Comparison of ENCODE assay signal across 8 cellular contexts in the genomic region with DNA sequence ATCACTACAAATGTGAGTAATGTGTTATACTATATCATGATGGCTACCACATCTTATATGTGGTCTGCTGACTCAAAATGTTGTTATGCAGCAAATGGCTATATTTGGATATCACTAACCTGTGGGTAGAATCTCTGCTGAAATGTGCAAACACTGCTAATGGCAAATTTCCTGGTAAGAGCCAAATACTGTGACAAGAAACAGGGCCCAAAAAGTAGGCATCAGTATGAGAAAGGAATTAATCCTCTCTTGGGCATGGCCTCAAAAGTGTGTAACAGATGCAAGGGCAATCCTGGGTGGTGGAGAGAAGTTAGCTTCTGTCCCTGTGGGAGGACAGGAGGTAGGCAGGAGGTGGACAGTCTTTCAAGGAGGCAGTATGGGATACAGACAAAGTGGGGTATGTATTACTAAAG. TPM values are rescaled to one million over a fixed set of nuclear protein-coding genes. Genes with fewer than 3 reads are reported as not detected.
A peak's percentile ranks its signal among the peaks of the same experiment; 100 is the strongest.
DNase-seq lines count a peak whose midpoint lies in the region; ATAC-seq, FAIRE-seq and TF ChIP-seq lines count a peak whose summit lies in the region.

No MANE protein-coding gene starts in this region.

- H3K9me3 Mint-ChIP-seq in activated naive CD4-positive, alpha-beta T cell treated with anti-CD3 and anti-CD28 coated beads, Interleukin-2, amount 50 U/mL, for 24 hours: no peaks in the 10 kb centered on the region
- H3K9me3 Mint-ChIP-seq in activated naive CD4-positive, alpha-beta T cell treated with anti-CD3 and anti-CD28 coated beads, Interleukin-2, amount 10 ng/mL, durations not matched to agents 7 days and 5 days: no peaks in the 10 kb centered on the region
- no peaks in the 10 kb centered on the region for H3K9me3 Mint-ChIP-seq in activated T-helper 2 cell treated with anti-CD3 and anti-CD28 coated beads, Interferon-gamma antibody, Interleukin-2, Interleukin-4, amounts not matched to agents 10 μg/mL and 5 μg/mL and 100 μg/mL, durations not matched to agents 14 hours and 24 hours and 36 hours
- H3K9me3 Mint-ChIP-seq in stimulated activated naive CD8-positive, alpha-beta T cell treated with anti-CD3 and anti-CD28 coated beads, Interleukin-15, amount 100 ng/mL, for 72 hours: no peaks in the 10 kb centered on the region
- H3K9me3 Mint-ChIP-seq in T-cell: no peaks in the 10 kb centered on the region

- H3K9me3 ChIP-seq in pancreas: no peaks in the 10 kb centered on the region

- no peak for TF ChIP-seq CTCF in pancreas (IDR thresholded peaks at IDR 0.05)

- CTCF ChIA-PET in activated naive CD4-positive, alpha-beta T cell treated with anti-CD3 and anti-CD28 coated beads, Interleukin-2, amount 10 ng/mL, durations not matched to agents 7 days and 5 days (lab: Charles Lee): no interaction called here
- CTCF ChIA-PET in T-cell (lab: Charles Lee): no interaction called here

- no peak overlapping the region for H3K4me3 Mint-ChIP-seq in activated naive CD4-positive, alpha-beta T cell treated with anti-CD3 and anti-CD28 coated beads, Interleukin-2, amount 50 U/mL, for 24 hours
- no peak overlapping the region for H3K4me3 Mint-ChIP-seq in activated naive CD4-positive, alpha-beta T cell treated with anti-CD3 and anti-CD28 coated beads, Interleukin-2, amount 10 ng/mL, durations not matched to agents 7 days and 5 days
- H3K4me3 Mint-ChIP-seq in activated T-helper 2 cell treated with anti-CD3 and anti-CD28 coated beads, Interferon-gamma antibody, Interleukin-2, Interleukin-4, amounts not matched to agents 10 μg/mL and 5 μg/mL and 100 μg/mL, durations not matched to agents 14 hours and 24 hours and 36 hours (ENCODE audit: low read depth): peak overlapping the region; percentile 34
- H3K4me3 Mint-ChIP-seq in stimulated activated naive CD8-positive, alpha-beta T cell treated with anti-CD3 and anti-CD28 coated beads, Interleukin-15, amount 100 ng/mL, for 72 hours: peak overlapping the region in 1 of 2 donors; percentile 30
- H3K4me3 Mint-ChIP-seq in T-cell: no peak overlapping the region

- no peak overlapping the region for H3K4me3 ChIP-seq in pancreas

- no peak overlapping the region for H3K27ac ChIP-seq in pancreas
- no peak overlapping the region for H3K27ac ChIP-seq in substantia nigra (ENCODE audit: low read depth, low read length, poor library complexity, severe bottlenecking)

- no peaks in the 10 kb centered on the region for H3K36me3 ChIP-seq in pancreas

- ATAC-seq in HG03103 (IDR thresholded peaks at IDR 0.05; ENCODE audit: low read depth, unreplicated experiment) (peak; percentile 80), pancreas (no peak), T-cell (replicated peaks in 1 of 4) (no peak)
- peak; percentile 98 for ATAC-seq in stimulated activated naive CD8-positive, alpha-beta T cell treated with anti-CD3 and anti-CD28 coated beads, Interleukin-15, amount 100 ng/mL, for 72 hours

- intact Hi-C loops in activated T-helper 2 cell treated with anti-CD3 and anti-CD28 coated beads, Interferon-gamma antibody, Interleukin-2, Interleukin-4, amounts not matched to agents 10 μg/mL and 5 μg/mL and 100 μg/mL, durations not matched to agents 14 hours and 24 hours and 36 hours (cut with micrococcal nuclease): loop anchor here (1.0 kb wide), 2 partner anchors 14 to 73 kb away; a partner anchor contains a TSS
- intact Hi-C loops in pancreas (cut with DNase I): no loop called here

- H3K4me1 ChIP-seq in pancreas: peaks cover 0 to 21% (median 7%) of the 10 kb centered on the region in 3 donors

- H3K36me3 Mint-ChIP-seq in activated naive CD4-positive, alpha-beta T cell treated with anti-CD3 and anti-CD28 coated beads, Interleukin-2, amount 50 U/mL, for 24 hours: peaks cover 3% of the 10 kb centered on the region
- peaks cover 12% of the 10 kb centered on the region for H3K36me3 Mint-ChIP-seq in activated naive CD4-positive, alpha-beta T cell treated with anti-CD3 and anti-CD28 coated beads, Interleukin-2, amount 10 ng/mL, durations not matched to agents 7 days and 5 days
- H3K36me3 Mint-ChIP-seq in activated T-helper 2 cell treated with anti-CD3 and anti-CD28 coated beads, Interferon-gamma antibody, Interleukin-2, Interleukin-4, amounts not matched to agents 10 μg/mL and 5 μg/mL and 100 μg/mL, durations not matched to agents 14 hours and 24 hours and 36 hours (ENCODE audit: low read depth): peaks cover 23% of the 10 kb centered on the region
- H3K36me3 Mint-ChIP-seq in T-cell: peaks cover 20% of the 10 kb centered on the region

- FAIRE-seq in pancreas (lab: Jason Lieb, UNC): no peak

- DNase-seq in activated naive CD4-positive, alpha-beta T cell treated with anti-CD3 and anti-CD28 coated beads, Interleukin-2, amount 10 ng/mL, durations not matched to agents 7 days and 5 days: no peak
- no peak for DNase-seq in activated T-helper 2 cell treated with anti-CD3 and anti-CD28 coated beads, Interferon-gamma antibody, Interleukin-2, Interleukin-4, amounts not matched to agents 10 μg/mL and 5 μg/mL and 100 μg/mL, durations not matched to agents 14 hours and 24 hours and 36 hours (ENCODE audit: low spot score)
- peak in 1 of 2 donors; percentile 10 for DNase-seq in stimulated activated naive CD8-positive, alpha-beta T cell treated with anti-CD3 and anti-CD28 coated beads, Interleukin-15, amount 100 ng/mL, for 72 hours
- DNase-seq in pancreas (no peak), substantia nigra (lab: John Stamatoyannopoulos, UW) (no peak), T-cell (no peak)

- H3K27me3 Mint-ChIP-seq in activated naive CD4-positive, alpha-beta T cell treated with anti-CD3 and anti-CD28 coated beads, Interleukin-2, amount 50 U/mL, for 24 hours: no peaks in the 10 kb centered on the region
- H3K27me3 Mint-ChIP-seq in activated naive CD4-positive, alpha-beta T cell treated with anti-CD3 and anti-CD28 coated beads, Interleukin-2, amount 10 ng/mL, durations not matched to agents 7 days and 5 days: no peaks in the 10 kb centered on the region
- H3K27me3 Mint-ChIP-seq in activated T-helper 2 cell treated with anti-CD3 and anti-CD28 coated beads, Interferon-gamma antibody, Interleukin-2, Interleukin-4, amounts not matched to agents 10 μg/mL and 5 μg/mL and 100 μg/mL, durations not matched to agents 14 hours and 24 hours and 36 hours (ENCODE audit: low read depth): no peaks in the 10 kb centered on the region
- H3K27me3 Mint-ChIP-seq in stimulated activated naive CD8-positive, alpha-beta T cell treated with anti-CD3 and anti-CD28 coated beads, Interleukin-15, amount 100 ng/mL, for 72 hours: no peaks in the 10 kb centered on the region
- no peaks in the 10 kb centered on the region for H3K27me3 Mint-ChIP-seq in T-cell

- H3K4me1 Mint-ChIP-seq in activated naive CD4-positive, alpha-beta T cell treated with anti-CD3 and anti-CD28 coated beads, Interleukin-2, amount 50 U/mL, for 24 hours: peaks cover 54% of the 10 kb centered on the region
- peaks cover 20% of the 10 kb centered on the region for H3K4me1 Mint-ChIP-seq in activated naive CD4-positive, alpha-beta T cell treated with anti-CD3 and anti-CD28 coated beads, Interleukin-2, amount 10 ng/mL, durations not matched to agents 7 days and 5 days
- H3K4me1 Mint-ChIP-seq in activated T-helper 2 cell treated with anti-CD3 and anti-CD28 coated beads, Interferon-gamma antibody, Interleukin-2, Interleukin-4, amounts not matched to agents 10 μg/mL and 5 μg/mL and 100 μg/mL, durations not matched to agents 14 hours and 24 hours and 36 hours (ENCODE audit: low read depth): peaks cover 36% of the 10 kb centered on the region
- H3K4me1 Mint-ChIP-seq in stimulated activated naive CD8-positive, alpha-beta T cell treated with anti-CD3 and anti-CD28 coated beads, Interleukin-15, amount 100 ng/mL, for 72 hours: peaks cover 48% of the 10 kb centered on the region
- peaks cover 44 to 55% (median 50%) of the 10 kb centered on the region in 3 donors for H3K4me1 Mint-ChIP-seq in T-cell

- H3K27ac Mint-ChIP-seq in activated naive CD4-positive, alpha-beta T cell treated with anti-CD3 and anti-CD28 coated beads, Interleukin-2, amount 50 U/mL, for 24 hours: peak overlapping the region; percentile 26
- no peak overlapping the region for H3K27ac Mint-ChIP-seq in activated naive CD4-positive, alpha-beta T cell treated with anti-CD3 and anti-CD28 coated beads, Interleukin-2, amount 10 ng/mL, durations not matched to agents 7 days and 5 days
- peak overlapping the region; percentile 86 for H3K27ac Mint-ChIP-seq in activated T-helper 2 cell treated with anti-CD3 and anti-CD28 coated beads, Interferon-gamma antibody, Interleukin-2, Interleukin-4, amounts not matched to agents 10 μg/mL and 5 μg/mL and 100 μg/mL, durations not matched to agents 14 hours and 24 hours and 36 hours
- peak overlapping the region in 1 of 2 donors; percentile 60 for H3K27ac Mint-ChIP-seq in stimulated activated naive CD8-positive, alpha-beta T cell treated with anti-CD3 and anti-CD28 coated beads, Interleukin-15, amount 100 ng/mL, for 72 hours
- no peak overlapping the region for H3K27ac Mint-ChIP-seq in T-cell

- H3K27me3 ChIP-seq in pancreas: no peaks in the 10 kb centered on the region

- POLR2A ChIA-PET in T-cell (lab: Charles Lee): no interaction called here

RNA-seq across cellular contexts. Expression of a gene that starts 13.3 kb away (rescaled TPM):
- total RNA-seq in activated T-helper 2 cell treated with anti-CD3 and anti-CD28 coated beads, Interferon-gamma antibody, Interleukin-2, Interleukin-4, amounts not matched to agents 10 μg/mL and 5 μg/mL and 100 μg/mL, durations not matched to agents 14 hours and 24 hours and 36 hours: 64.0 and 65.9 TPM in 2 replicates
- total RNA-seq in pancreas (10 to 100 TPM; 18.0 to 36.1 (median 24.7) TPM), T-cell (10 to 100 TPM; 49.1 to 57.0 (median 52.9) TPM)
- 10 to 100 TPM in 1 of 2 donors, 1 to 10 TPM in 1; 7.9 to 14.0 TPM for polyA plus RNA-seq in pancreas

RNA-seq across cellular contexts. Expression of a gene that starts 26.8 kb away (rescaled TPM):
- 417 and 424 TPM in 2 replicates for total RNA-seq in activated T-helper 2 cell treated with anti-CD3 and anti-CD28 coated beads, Interferon-gamma antibody, Interleukin-2, Interleukin-4, amounts not matched to agents 10 μg/mL and 5 μg/mL and 100 μg/mL, durations not matched to agents 14 hours and 24 hours and 36 hours
- total RNA-seq in pancreas: 10 to 100 TPM; 36.8 to 74.6 (median 66.2) TPM
- polyA plus RNA-seq in pancreas: 100 to 1,000 TPM in 1 of 2 donors, 10 to 100 TPM in 1; 45.0 to 118 TPM
- total RNA-seq in T-cell: 10 to 100 TPM; 74.4 to 91.3 (median 89.4) TPM

Comparison
In these comparisons a context has a peak if more than half of its experiments do, and no peak if none do; other contexts are left out.
1. H3K27ac Mint-ChIP-seq: peak in activated naive CD4-positive, alpha-beta T cell treated with anti-CD3 and anti-CD28 coated beads, Interleukin-2, amount 50 U/mL, for 24 hours (single experiment) and activated T-helper 2 cell treated with anti-CD3 and anti-CD28 coated beads, Interferon-gamma antibody, Interleukin-2, Interleukin-4, amounts not matched to agents 10 μg/mL and 5 μg/mL and 100 μg/mL, durations not matched to agents 14 hours and 24 hours and 36 hours (single experiment); none in activated naive CD4-positive, alpha-beta T cell treated with anti-CD3 and anti-CD28 coated beads, Interleukin-2, amount 10 ng/mL, durations not matched to agents 7 days and 5 days (single experiment) and T-cell (0 of 2).
2. ATAC-seq: peak in HG03103 (single experiment) and stimulated activated naive CD8-positive, alpha-beta T cell treated with anti-CD3 and anti-CD28 coated beads, Interleukin-15, amount 100 ng/mL, for 72 hours (single experiment); none in pancreas (0 of 4) and T-cell (0 of 4).